ENCODE assay signal across 2 cellular contexts in the genomic region with DNA sequence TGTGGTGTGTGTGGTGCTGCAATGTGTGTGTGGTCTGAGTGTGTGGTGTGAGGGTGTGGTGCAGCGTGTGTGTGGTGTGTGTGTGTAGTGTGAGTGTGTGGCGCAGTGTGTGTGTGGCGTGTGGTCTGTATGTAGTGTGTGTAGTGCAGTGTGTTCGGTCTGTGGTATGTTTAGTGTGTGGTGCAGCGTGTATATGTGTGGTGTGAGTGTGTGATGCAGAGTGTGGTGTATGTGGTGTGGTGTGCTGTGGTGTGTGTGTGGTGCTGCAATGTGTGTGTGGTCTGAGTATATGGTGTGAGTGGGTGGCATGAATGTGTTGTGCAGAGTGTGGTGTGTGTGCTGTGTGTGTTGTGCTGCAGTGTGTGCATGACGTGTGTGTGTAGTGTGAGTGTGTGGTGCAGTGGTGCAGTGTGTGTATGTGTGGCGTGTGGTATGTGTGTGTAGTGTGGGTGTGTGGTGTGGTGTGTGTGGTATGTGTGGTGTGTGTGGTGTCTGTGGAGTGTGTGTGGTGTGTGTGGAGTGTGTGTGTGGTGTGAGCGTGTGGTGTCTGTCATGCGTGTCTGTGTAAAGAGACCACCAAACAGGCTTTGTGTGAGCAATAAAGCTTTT.
TF ChIP-seq lines count a peak whose summit lies in the region.

No MANE protein-coding gene starts in this region.

TF ChIP-seq in HepG2, 621 proteins besides CTCF, POLR2A, EP300 and RAD21:
- TF ChIP-seq, protein P1, sequence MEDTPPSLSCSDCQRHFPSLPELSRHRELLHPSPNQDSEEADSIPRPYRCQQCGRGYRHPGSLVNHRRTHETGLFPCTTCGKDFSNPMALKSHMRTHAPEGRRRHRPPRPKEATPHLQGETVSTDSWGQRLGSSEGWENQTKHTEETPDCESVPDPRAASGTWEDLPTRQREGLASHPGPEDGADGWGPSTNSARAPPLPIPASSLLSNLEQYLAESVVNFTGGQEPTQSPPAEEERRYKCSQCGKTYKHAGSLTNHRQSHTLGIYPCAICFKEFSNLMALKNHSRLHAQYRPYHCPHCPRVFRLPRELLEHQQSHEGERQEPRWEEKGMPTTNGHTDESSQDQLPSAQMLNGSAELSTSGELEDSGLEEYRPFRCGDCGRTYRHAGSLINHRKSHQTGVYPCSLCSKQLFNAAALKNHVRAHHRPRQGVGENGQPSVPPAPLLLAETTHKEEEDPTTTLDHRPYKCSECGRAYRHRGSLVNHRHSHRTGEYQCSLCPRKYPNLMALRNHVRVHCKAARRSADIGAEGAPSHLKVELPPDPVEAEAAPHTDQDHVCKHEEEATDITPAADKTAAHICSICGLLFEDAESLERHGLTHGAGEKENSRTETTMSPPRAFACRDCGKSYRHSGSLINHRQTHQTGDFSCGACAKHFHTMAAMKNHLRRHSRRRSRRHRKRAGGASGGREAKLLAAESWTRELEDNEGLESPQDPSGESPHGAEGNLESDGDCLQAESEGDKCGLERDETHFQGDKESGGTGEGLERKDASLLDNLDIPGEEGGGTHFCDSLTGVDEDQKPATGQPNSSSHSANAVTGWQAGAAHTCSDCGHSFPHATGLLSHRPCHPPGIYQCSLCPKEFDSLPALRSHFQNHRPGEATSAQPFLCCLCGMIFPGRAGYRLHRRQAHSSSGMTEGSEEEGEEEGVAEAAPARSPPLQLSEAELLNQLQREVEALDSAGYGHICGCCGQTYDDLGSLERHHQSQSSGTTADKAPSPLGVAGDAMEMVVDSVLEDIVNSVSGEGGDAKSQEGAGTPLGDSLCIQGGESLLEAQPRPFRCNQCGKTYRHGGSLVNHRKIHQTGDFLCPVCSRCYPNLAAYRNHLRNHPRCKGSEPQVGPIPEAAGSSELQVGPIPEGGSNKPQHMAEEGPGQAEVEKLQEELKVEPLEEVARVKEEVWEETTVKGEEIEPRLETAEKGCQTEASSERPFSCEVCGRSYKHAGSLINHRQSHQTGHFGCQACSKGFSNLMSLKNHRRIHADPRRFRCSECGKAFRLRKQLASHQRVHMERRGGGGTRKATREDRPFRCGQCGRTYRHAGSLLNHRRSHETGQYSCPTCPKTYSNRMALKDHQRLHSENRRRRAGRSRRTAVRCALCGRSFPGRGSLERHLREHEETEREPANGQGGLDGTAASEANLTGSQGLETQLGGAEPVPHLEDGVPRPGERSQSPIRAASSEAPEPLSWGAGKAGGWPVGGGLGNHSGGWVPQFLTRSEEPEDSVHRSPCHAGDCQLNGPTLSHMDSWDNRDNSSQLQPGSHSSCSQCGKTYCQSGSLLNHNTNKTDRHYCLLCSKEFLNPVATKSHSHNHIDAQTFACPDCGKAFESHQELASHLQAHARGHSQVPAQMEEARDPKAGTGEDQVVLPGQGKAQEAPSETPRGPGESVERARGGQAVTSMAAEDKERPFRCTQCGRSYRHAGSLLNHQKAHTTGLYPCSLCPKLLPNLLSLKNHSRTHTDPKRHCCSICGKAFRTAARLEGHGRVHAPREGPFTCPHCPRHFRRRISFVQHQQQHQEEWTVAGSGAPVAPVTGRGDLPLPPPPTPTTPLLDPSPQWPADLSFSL (CRISPR knock-in tag; IDR thresholded peaks at IDR 0.05) = peak; percentile 80; the same call in 1 of the 2 replicates
- TF ChIP-seq SP4 (CRISPR knock-in tag; IDR thresholded peaks at IDR 0.05) = no peak
TF ChIP-seq in HepG2: peak in this region for 1.

TF ChIP-seq in GM12878, 131 proteins besides CTCF, POLR2A, EP300 and RAD21:
- TF ChIP-seq BHLHE40 (IDR thresholded peaks at IDR 0.05; ENCODE audit: borderline replicate concordance in 1 of 2, low read depth in 2 of 2, low read length in 1 of 2) = peak in 1 of 2 experiments; percentile 9; a peak in 1 of 4 replicates
- TF ChIP-seq MYC (IDR thresholded peaks at IDR 0.05; ENCODE audit: insufficient read depth, insufficient read length, insufficient replicate concordance, low read length, severe bottlenecking) = no peak
